In genomic region chr15:62896969-62897486, GRCh38 we compare ENCODE assay signal across 9 cellular contexts.
DNase-seq lines count a peak whose midpoint lies in the region; ATAC-seq and TF ChIP-seq lines count a peak whose summit lies in the region.
"Had no signal": no experiment of that assay in that cellular context is flagged by ENCODE, and none has a peak within 500 bp of the region (broad histone marks: within the 10 kb centered on the region; RNA-seq: fewer than 3 reads in every experiment).

No MANE protein-coding gene starts in this region.

- H3K36me3 Mint-ChIP-seq in MCF 10A (ENCODE audit: insufficient read depth, unreplicated experiment): peaks cover 7% of the 10 kb centered on the region

- intact Hi-C loops in MCF 10A (cut with micrococcal nuclease): loop anchor here (2.0 to 5.0 kb wide), 4 partner anchors 44 to 506 kb away; partner anchors contain the start of gene TLN2

- no peaks in the 10 kb centered on the region for H3K36me3 ChIP-seq in kidney epithelial cell (ENCODE audit: control insufficient read depth, insufficient read depth, low read length)
- no peaks in the 10 kb centered on the region for H3K36me3 ChIP-seq in stomach smooth muscle (ENCODE audit: control insufficient read depth in 2 of 2, insufficient read depth in 2 of 2, low read length in 2 of 2)

- DNase-seq in HS-27A (ENCODE audit: low read depth): peak; percentile 100
- DNase-seq in MCF 10A (ENCODE audit: unreplicated experiment): peak; percentile 98
- DNase-seq in kidney epithelial cell (ENCODE audit: low read depth): peak; percentile 97
- no peak for DNase-seq in NCI-H1930 (lab: John Stamatoyannopoulos, UW)
- no peak for DNase-seq in activated CD8-positive, alpha-beta memory T cell treated with anti-CD3 and anti-CD28 coated beads for 24 hours
- DNase-seq in stimulated activated CD4-positive, alpha-beta T cell treated with anti-CD3 and anti-CD28 coated beads, Interleukin-4, amount 100 ng/mL, for 24 hours: no peak

- H3K4me1 Mint-ChIP-seq in MCF 10A (ENCODE audit: insufficient read depth, unreplicated experiment): peaks cover 63% of the 10 kb centered on the region
- H3K4me1 Mint-ChIP-seq: central memory CD8-positive, alpha-beta T cell had no signal

- POLR2A ChIA-PET in MCF 10A (lab: Yijun Ruan, JAX): interaction anchor here (0.7 to 2.4 kb wide), 4 partner anchors 19 to 151 kb away, joined by 3 to 12 read pairs (median 8); no protein-coding TSS in a partner anchor

- no peaks in the 10 kb centered on the region for H3K9me3 ChIP-seq in stomach smooth muscle (ENCODE audit: control insufficient read depth in 2 of 2, low read length in 2 of 2)

- BruUV-seq in MCF 10A (replicated peaks; lab: Mats Ljungman, UMichigan): no TSS peak

- H3K4me3 ChIP-seq in kidney epithelial cell (ENCODE audit: low read depth, low read length) (no peak overlapping the region), stomach smooth muscle (ENCODE audit: low read length in 2 of 2) (peak overlapping the region; percentile 21 to 54)

- H3K4me1 ChIP-seq in stomach smooth muscle (ENCODE audit: control insufficient read depth, insufficient read depth, low read length): peaks cover 68% of the 10 kb centered on the region

- no peaks in the 10 kb centered on the region for H3K27me3 Mint-ChIP-seq in MCF 10A (ENCODE audit: insufficient read depth, unreplicated experiment)

- peak overlapping the region; percentile 69 for H3K4me3 Mint-ChIP-seq in MCF 10A (ENCODE audit: unreplicated experiment)
- H3K4me3 Mint-ChIP-seq: central memory CD8-positive, alpha-beta T cell had no signal

- H3K27me3 ChIP-seq in kidney epithelial cell (ENCODE audit: control insufficient read depth, insufficient read depth, low read length) (no peaks in the 10 kb centered on the region), stomach smooth muscle (ENCODE audit: control insufficient read depth in 1 of 2, insufficient read depth in 2 of 2, low read length in 2 of 2) (no peaks in the 10 kb centered on the region)

- H3K27ac Mint-ChIP-seq in MCF 10A (ENCODE audit: low read depth, unreplicated experiment): peak overlapping the region; percentile 90

- CTCF ChIA-PET in MCF 10A (lab: Yijun Ruan, JAX): interaction anchor here (0.6 to 3.0 kb wide), 2 partner anchors 151 to 322 kb away, joined by 3 to 11 read pairs; no protein-coding TSS in a partner anchor

- TF ChIP-seq CTCF in MCF 10A (IDR thresholded peaks at IDR 0.05; ENCODE audit: unreplicated experiment) (no peak), kidney epithelial cell (IDR thresholded peaks at IDR 0.05; ENCODE audit: insufficient read depth, low read length, poor library complexity, severe bottlenecking) (no peak)

- no peaks in the 10 kb centered on the region for H3K9me3 Mint-ChIP-seq in MCF 10A (ENCODE audit: unreplicated experiment)
- H3K9me3 Mint-ChIP-seq: central memory CD8-positive, alpha-beta T cell had no signal

- H3K9ac ChIP-seq in stomach smooth muscle (ENCODE audit: low read length in 2 of 2): peak overlapping the region; percentile 74 to 83

- ATAC-seq in HG03108 (IDR thresholded peaks at IDR 0.05; ENCODE audit: unreplicated experiment): no peak

- peak overlapping the region; percentile 100 for H3K27ac ChIP-seq in stomach smooth muscle (ENCODE audit: low read length)

Comparison
In these comparisons a context has a peak if more than half of its experiments do, and no peak if none do; other contexts are left out.
1. DNase-seq: peak in HS-27A (single experiment), MCF 10A (single experiment) and kidney epithelial cell (single experiment); none in NCI-H1930 (0 of 2), activated CD8-positive, alpha-beta memory T cell treated with anti-CD3 and anti-CD28 coated beads for 24 hours (single experiment) and stimulated activated CD4-positive, alpha-beta T cell treated with anti-CD3 and anti-CD28 coated beads, Interleukin-4, amount 100 ng/mL, for 24 hours (single experiment).